In the genomic region with DNA sequence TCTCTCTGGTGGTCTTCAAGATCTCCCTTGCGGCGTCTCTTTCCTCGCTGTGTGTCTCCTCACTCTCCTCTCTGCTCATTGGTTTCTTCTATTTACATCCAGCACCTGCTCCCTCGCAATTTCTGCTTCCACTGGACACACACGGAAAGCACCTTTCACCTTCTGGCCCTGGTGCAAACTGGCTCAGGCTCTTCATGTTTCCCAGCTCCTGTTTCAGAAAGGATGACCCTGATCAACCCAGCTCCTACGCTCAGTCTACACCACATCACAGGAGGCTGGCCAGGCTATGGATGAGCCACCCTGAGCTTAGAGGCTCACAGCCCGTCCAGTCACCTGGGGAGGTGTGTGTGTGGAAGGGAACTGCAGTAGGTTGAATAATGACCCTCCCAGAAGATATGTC, we compare ENCODE assay signal across 19 cellular contexts.
"Had no signal": no experiment of that assay in that cellular context is flagged by ENCODE, and none has a peak within 500 bp of the region (broad histone marks: within the 10 kb centered on the region; RNA-seq: fewer than 3 reads in every experiment).

No MANE protein-coding gene starts in this region.

- H3K27ac ChIP-seq: coronary artery, foreskin keratinocyte, parathyroid adenoma, tibial artery had no signal

- FAIRE-seq: keratinocyte had no signal

- H3K4me3 ChIP-seq: coronary artery, mucosa of descending colon, tibial artery had no signal

- DNase-seq: central memory CD4-positive, alpha-beta T cell; effector CD4-positive, alpha-beta T cell; endodermal cell; erythroblast; foreskin keratinocyte; immature natural killer cell; left cardiac atrium; left ventricle myocardium superior; mucosa of descending colon; naive thymus-derived CD8-positive, alpha-beta T cell; stimulated activated CD4-positive, alpha-beta T cell treated with anti-CD3 and anti-CD28 coated beads, Interleukin-4, amount 100 ng/mL, for 1 hour; stimulated activated CD8-positive, alpha-beta memory T cell treated with anti-CD3 and anti-CD28 coated beads, Interleukin-4, amount 100 ng/mL, for 48 hours; stimulated activated naive CD8-positive, alpha-beta T cell treated with anti-CD3 and anti-CD28 coated beads, Interleukin-15, Interleukin-2, amounts not matched to agents 100 U/mL and 50 U/mL, for 24 hours had no signal

- H3K27me3 ChIP-seq: foreskin keratinocyte, tibial artery had no signal

- ATAC-seq: foreskin keratinocyte; left cardiac atrium; left ventricle myocardium superior; mucosa of descending colon; naive thymus-derived CD8-positive, alpha-beta T cell; stimulated activated effector memory CD8-positive, alpha-beta T cell treated with anti-CD3 and anti-CD28 coated beads, Interleukin-12 subunit alpha, Interleukin-12 subunit beta, amount 100 ng/mL, for 72 hours; stimulated activated naive CD8-positive, alpha-beta T cell treated with anti-CD3 and anti-CD28 coated beads, Interleukin-15, Interleukin-2, amounts not matched to agents 100 U/mL and 50 U/mL, for 24 hours had no signal

- H3K9me3 Mint-ChIP-seq: endodermal cell; immature natural killer cell; naive thymus-derived CD8-positive, alpha-beta T cell; neural crest cell; stimulated activated effector memory CD8-positive, alpha-beta T cell treated with anti-CD3 and anti-CD28 coated beads, Interleukin-12 subunit alpha, Interleukin-12 subunit beta, amount 100 ng/mL, for 72 hours had no signal

- H3K4me3 Mint-ChIP-seq: endodermal cell; immature natural killer cell; naive thymus-derived CD8-positive, alpha-beta T cell; neural crest cell; stimulated activated effector memory CD8-positive, alpha-beta T cell treated with anti-CD3 and anti-CD28 coated beads, Interleukin-12 subunit alpha, Interleukin-12 subunit beta, amount 100 ng/mL, for 72 hours had no signal

- H3K36me3 Mint-ChIP-seq: immature natural killer cell; naive thymus-derived CD8-positive, alpha-beta T cell; stimulated activated effector memory CD8-positive, alpha-beta T cell treated with anti-CD3 and anti-CD28 coated beads, Interleukin-12 subunit alpha, Interleukin-12 subunit beta, amount 100 ng/mL, for 72 hours had no signal

- H3K36me3 ChIP-seq: tibial artery had no signal

- H3K27ac Mint-ChIP-seq: endodermal cell; immature natural killer cell; naive thymus-derived CD8-positive, alpha-beta T cell; stimulated activated effector memory CD8-positive, alpha-beta T cell treated with anti-CD3 and anti-CD28 coated beads, Interleukin-12 subunit alpha, Interleukin-12 subunit beta, amount 100 ng/mL, for 72 hours had no signal

- H3K4me1 Mint-ChIP-seq: endodermal cell; stimulated activated effector memory CD8-positive, alpha-beta T cell treated with anti-CD3 and anti-CD28 coated beads, Interleukin-12 subunit alpha, Interleukin-12 subunit beta, amount 100 ng/mL, for 72 hours had no signal

- H3K9me3 ChIP-seq: mucosa of descending colon, tibial artery had no signal
